1 cellular context compared by ENCODE assay signal in the genomic region with DNA sequence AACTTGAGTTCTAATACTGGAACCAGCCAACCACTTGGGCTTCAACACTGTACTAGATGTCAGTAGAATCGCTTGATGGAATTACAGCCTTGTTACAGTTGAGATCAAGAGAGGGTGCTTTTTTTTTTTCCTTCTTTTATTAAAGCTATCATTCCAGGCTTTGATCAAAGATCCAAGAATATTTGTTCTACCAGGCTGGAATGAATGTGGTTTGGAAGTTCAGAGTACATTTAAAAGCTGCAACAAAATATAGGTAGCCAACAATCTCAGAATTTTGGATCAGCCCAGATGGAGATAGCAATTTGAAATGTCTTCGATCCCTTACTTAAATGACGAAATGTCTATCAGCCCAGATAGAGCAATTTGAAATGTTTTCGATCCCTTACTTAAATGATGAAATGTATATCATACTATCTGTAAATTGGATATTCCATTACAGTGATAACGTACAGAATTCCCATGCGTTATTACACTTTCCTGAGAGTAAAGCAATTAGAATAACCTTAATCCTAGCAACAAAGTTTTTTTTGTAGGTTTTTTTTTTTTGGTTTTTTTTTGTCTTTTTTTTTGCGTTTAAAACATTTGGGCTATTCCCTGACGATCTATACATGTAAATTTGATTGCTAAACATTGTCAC.
TF ChIP-seq lines count a peak whose summit lies in the region.

No MANE protein-coding gene starts in this region.

TF ChIP-seq in HEK293, 187 proteins besides CTCF, POLR2A, EP300 and RAD21 (continued from another document and continues in another):
- TF ChIP-seq, protein P1, sequence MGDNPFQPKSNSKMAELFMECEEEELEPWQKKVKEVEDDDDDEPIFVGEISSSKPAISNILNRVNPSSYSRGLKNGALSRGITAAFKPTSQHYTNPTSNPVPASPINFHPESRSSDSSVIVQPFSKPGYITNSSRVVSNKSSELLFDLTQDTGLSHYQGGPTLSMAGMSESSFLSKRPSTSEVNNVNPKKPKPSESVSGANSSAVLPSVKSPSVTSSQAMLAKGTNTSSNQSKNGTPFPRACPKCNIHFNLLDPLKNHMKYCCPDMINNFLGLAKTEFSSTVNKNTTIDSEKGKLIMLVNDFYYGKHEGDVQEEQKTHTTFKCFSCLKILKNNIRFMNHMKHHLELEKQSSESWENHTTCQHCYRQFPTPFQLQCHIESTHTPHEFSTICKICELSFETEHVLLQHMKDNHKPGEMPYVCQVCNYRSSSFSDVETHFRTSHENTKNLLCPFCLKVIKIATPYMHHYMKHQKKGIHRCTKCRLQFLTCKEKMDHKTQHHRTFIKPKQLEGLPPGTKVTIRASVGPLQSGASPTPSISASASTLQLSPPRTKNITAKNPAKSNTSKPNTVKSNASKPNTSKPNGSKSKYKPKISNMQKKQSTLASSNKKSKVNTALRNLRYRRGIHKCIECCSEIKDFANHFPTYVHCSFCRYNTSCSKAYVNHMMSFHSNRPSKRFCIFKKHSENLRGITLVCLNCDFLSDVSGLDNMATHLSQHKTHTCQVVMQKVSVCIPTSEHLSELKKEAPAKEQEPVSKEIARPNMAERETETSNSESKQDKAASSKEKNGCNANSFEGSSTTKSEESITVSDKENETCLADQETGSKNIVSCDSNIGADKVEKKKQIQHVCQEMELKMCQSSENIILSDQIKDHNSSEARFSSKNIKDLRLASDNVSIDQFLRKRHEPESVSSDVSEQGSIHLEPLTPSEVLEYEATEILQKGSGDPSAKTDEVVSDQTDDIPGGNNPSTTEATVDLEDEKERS (tag by site-specific recombination; IDR thresholded peaks at IDR 0.05), result no peak
- no peak for TF ChIP-seq ZNF19 (tag by site-specific recombination; IDR thresholded peaks at IDR 0.05; ENCODE audit: low read depth)
- TF ChIP-seq ZNF10 (tag by site-specific recombination; IDR thresholded peaks at IDR 0.05), result no peak
- TF ChIP-seq ZBTB1 (tag by site-specific recombination; IDR thresholded peaks at IDR 0.05), result no peak
- TF ChIP-seq ZNF785 (tag by site-specific recombination; IDR thresholded peaks at IDR 0.05), result no peak
- TF ChIP-seq ZNF549 (tag by site-specific recombination; IDR thresholded peaks at IDR 0.05), result no peak
- peak; percentile 98 for TF ChIP-seq ZBTB48 (tag by site-specific recombination; IDR thresholded peaks at IDR 0.05)
- no peak for TF ChIP-seq ZNF221 (tag by site-specific recombination; IDR thresholded peaks at IDR 0.05; ENCODE audit: borderline replicate concordance)
- TF ChIP-seq, protein P2, sequence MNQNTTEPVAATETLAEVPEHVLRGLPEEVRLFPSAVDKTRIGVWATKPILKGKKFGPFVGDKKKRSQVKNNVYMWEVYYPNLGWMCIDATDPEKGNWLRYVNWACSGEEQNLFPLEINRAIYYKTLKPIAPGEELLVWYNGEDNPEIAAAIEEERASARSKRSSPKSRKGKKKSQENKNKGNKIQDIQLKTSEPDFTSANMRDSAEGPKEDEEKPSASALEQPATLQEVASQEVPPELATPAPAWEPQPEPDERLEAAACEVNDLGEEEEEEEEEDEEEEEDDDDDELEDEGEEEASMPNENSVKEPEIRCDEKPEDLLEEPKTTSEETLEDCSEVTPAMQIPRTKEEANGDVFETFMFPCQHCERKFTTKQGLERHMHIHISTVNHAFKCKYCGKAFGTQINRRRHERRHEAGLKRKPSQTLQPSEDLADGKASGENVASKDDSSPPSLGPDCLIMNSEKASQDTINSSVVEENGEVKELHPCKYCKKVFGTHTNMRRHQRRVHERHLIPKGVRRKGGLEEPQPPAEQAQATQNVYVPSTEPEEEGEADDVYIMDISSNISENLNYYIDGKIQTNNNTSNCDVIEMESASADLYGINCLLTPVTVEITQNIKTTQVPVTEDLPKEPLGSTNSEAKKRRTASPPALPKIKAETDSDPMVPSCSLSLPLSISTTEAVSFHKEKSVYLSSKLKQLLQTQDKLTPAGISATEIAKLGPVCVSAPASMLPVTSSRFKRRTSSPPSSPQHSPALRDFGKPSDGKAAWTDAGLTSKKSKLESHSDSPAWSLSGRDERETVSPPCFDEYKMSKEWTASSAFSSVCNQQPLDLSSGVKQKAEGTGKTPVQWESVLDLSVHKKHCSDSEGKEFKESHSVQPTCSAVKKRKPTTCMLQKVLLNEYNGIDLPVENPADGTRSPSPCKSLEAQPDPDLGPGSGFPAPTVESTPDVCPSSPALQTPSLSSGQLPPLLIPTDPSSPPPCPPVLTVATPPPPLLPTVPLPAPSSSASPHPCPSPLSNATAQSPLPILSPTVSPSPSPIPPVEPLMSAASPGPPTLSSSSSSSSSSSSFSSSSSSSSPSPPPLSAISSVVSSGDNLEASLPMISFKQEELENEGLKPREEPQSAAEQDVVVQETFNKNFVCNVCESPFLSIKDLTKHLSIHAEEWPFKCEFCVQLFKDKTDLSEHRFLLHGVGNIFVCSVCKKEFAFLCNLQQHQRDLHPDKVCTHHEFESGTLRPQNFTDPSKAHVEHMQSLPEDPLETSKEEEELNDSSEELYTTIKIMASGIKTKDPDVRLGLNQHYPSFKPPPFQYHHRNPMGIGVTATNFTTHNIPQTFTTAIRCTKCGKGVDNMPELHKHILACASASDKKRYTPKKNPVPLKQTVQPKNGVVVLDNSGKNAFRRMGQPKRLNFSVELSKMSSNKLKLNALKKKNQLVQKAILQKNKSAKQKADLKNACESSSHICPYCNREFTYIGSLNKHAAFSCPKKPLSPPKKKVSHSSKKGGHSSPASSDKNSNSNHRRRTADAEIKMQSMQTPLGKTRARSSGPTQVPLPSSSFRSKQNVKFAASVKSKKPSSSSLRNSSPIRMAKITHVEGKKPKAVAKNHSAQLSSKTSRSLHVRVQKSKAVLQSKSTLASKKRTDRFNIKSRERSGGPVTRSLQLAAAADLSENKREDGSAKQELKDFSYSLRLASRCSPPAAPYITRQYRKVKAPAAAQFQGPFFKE (tag by site-specific recombination; IDR thresholded peaks at IDR 0.05; ENCODE audit: borderline replicate concordance), result no peak
- no peak for TF ChIP-seq ZNF214 (tag by site-specific recombination; IDR thresholded peaks at IDR 0.05; ENCODE audit: borderline replicate concordance)
- TF ChIP-seq GLIS1 (tag by site-specific recombination; IDR thresholded peaks at IDR 0.05), result no peak
- no peak for TF ChIP-seq ZNF202 (tag by site-specific recombination; IDR thresholded peaks at IDR 0.05; ENCODE audit: borderline replicate concordance)
- TF ChIP-seq ZNF777 (tag by site-specific recombination; IDR thresholded peaks at IDR 0.05; ENCODE audit: borderline replicate concordance), result no peak
- TF ChIP-seq TCF7L2 (IDR thresholded peaks at IDR 0.05; ENCODE audit: borderline replicate concordance, low read depth, low read length), result no peak
- TF ChIP-seq ZNF433 (tag by site-specific recombination; IDR thresholded peaks at IDR 0.05; ENCODE audit: low read depth), result no peak
- TF ChIP-seq, protein P3, sequence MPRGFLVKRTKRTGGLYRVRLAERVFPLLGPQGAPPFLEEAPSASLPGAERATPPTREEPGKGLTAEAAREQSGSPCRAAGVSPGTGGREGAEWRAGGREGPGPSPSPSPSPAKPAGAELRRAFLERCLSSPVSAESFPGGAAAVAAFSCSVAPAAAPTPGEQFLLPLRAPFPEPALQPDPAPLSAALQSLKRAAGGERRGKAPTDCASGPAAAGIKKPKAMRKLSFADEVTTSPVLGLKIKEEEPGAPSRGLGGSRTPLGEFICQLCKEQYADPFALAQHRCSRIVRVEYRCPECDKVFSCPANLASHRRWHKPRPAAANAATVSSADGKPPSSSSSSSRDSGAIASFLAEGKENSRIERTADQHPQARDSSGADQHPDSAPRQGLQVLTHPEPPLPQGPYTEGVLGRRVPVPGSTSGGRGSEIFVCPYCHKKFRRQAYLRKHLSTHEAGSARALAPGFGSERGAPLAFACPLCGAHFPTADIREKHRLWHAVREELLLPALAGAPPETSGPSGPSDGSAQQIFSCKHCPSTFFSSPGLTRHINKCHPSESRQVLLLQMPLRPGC (tag by site-specific recombination; IDR thresholded peaks at IDR 0.05), result no peak
- TF ChIP-seq ZNF791 (tag by site-specific recombination; IDR thresholded peaks at IDR 0.05), result no peak
- no peak for TF ChIP-seq ZNF658 (tag by site-specific recombination; IDR thresholded peaks at IDR 0.05)
- TF ChIP-seq ZNF561 (tag by site-specific recombination; IDR thresholded peaks at IDR 0.05; ENCODE audit: borderline replicate concordance), result no peak
- TF ChIP-seq, protein P4, sequence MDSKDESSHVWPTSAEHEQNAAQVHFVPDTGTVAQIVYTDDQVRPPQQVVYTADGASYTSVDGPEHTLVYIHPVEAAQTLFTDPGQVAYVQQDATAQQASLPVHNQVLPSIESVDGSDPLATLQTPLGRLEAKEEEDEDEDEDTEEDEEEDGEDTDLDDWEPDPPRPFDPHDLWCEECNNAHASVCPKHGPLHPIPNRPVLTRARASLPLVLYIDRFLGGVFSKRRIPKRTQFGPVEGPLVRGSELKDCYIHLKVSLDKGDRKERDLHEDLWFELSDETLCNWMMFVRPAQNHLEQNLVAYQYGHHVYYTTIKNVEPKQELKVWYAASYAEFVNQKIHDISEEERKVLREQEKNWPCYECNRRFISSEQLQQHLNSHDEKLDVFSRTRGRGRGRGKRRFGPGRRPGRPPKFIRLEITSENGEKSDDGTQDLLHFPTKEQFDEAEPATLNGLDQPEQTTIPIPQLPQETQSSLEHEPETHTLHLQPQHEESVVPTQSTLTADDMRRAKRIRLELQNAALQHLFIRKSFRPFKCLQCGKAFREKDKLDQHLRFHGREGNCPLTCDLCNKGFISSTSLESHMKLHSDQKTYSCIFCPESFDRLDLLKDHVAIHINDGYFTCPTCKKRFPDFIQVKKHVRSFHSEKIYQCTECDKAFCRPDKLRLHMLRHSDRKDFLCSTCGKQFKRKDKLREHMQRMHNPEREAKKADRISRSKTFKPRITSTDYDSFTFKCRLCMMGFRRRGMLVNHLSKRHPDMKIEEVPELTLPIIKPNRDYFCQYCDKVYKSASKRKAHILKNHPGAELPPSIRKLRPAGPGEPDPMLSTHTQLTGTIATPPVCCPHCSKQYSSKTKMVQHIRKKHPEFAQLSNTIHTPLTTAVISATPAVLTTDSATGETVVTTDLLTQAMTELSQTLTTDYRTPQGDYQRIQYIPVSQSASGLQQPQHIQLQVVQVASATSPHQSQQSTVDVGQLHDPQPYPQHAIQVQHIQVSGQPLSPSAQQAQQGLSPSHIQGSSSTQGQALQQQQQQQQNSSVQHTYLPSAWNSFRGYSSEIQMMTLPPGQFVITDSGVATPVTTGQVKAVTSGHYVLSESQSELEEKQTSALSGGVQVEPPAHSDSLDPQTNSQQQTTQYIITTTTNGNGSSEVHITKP (tag by site-specific recombination; IDR thresholded peaks at IDR 0.05), result peak; percentile 53
- TF ChIP-seq, protein P5, sequence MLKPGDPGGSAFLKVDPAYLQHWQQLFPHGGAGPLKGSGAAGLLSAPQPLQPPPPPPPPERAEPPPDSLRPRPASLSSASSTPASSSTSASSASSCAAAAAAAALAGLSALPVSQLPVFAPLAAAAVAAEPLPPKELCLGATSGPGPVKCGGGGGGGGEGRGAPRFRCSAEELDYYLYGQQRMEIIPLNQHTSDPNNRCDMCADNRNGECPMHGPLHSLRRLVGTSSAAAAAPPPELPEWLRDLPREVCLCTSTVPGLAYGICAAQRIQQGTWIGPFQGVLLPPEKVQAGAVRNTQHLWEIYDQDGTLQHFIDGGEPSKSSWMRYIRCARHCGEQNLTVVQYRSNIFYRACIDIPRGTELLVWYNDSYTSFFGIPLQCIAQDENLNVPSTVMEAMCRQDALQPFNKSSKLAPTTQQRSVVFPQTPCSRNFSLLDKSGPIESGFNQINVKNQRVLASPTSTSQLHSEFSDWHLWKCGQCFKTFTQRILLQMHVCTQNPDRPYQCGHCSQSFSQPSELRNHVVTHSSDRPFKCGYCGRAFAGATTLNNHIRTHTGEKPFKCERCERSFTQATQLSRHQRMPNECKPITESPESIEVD (tag by site-specific recombination; IDR thresholded peaks at IDR 0.05), result peak; percentile 72
- no peak for TF ChIP-seq ZNF157 (tag by site-specific recombination; IDR thresholded peaks at IDR 0.05)
- no peak for TF ChIP-seq ZNF416 (tag by site-specific recombination; IDR thresholded peaks at IDR 0.05)
- TF ChIP-seq ZNF610 (tag by site-specific recombination; IDR thresholded peaks at IDR 0.05; ENCODE audit: borderline replicate concordance), result no peak
- TF ChIP-seq, protein P6, sequence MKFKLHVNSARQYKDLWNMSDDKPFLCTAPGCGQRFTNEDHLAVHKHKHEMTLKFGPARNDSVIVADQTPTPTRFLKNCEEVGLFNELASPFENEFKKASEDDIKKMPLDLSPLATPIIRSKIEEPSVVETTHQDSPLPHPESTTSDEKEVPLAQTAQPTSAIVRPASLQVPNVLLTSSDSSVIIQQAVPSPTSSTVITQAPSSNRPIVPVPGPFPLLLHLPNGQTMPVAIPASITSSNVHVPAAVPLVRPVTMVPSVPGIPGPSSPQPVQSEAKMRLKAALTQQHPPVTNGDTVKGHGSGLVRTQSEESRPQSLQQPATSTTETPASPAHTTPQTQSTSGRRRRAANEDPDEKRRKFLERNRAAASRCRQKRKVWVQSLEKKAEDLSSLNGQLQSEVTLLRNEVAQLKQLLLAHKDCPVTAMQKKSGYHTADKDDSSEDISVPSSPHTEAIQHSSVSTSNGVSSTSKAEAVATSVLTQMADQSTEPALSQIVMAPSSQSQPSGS (tag by site-specific recombination; IDR thresholded peaks at IDR 0.05; ENCODE audit: low read depth), result peak; percentile 83
- TF ChIP-seq HOXD13 (CRISPR knock-in tag; IDR thresholded peaks at IDR 0.05; ENCODE audit: borderline replicate concordance), result no peak
- TF ChIP-seq KLF16 (tag by site-specific recombination; IDR thresholded peaks at IDR 0.05), result 0 out of 2 replicates have a peak, but pooled peaks have one; percentile 40
- no peak for TF ChIP-seq ZNF302 (tag by site-specific recombination; IDR thresholded peaks at IDR 0.05; ENCODE audit: low read depth)
- TF ChIP-seq ZNF404 (tag by site-specific recombination; IDR thresholded peaks at IDR 0.05), result no peak
- peak; percentile 47 for TF ChIP-seq ZNF629 (tag by site-specific recombination; IDR thresholded peaks at IDR 0.05)
- TF ChIP-seq ZNF600 (tag by site-specific recombination; IDR thresholded peaks at IDR 0.05), result no peak; the same call in 1 of the 2 replicates
- TF ChIP-seq, protein P7, sequence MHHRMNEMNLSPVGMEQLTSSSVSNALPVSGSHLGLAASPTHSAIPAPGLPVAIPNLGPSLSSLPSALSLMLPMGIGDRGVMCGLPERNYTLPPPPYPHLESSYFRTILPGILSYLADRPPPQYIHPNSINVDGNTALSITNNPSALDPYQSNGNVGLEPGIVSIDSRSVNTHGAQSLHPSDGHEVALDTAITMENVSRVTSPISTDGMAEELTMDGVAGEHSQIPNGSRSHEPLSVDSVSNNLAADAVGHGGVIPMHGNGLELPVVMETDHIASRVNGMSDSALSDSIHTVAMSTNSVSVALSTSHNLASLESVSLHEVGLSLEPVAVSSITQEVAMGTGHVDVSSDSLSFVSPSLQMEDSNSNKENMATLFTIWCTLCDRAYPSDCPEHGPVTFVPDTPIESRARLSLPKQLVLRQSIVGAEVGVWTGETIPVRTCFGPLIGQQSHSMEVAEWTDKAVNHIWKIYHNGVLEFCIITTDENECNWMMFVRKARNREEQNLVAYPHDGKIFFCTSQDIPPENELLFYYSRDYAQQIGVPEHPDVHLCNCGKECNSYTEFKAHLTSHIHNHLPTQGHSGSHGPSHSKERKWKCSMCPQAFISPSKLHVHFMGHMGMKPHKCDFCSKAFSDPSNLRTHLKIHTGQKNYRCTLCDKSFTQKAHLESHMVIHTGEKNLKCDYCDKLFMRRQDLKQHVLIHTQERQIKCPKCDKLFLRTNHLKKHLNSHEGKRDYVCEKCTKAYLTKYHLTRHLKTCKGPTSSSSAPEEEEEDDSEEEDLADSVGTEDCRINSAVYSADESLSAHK (tag by site-specific recombination; IDR thresholded peaks at IDR 0.05), result no peak
